ENCODE assay signal across 10 cellular contexts in the genomic region with DNA sequence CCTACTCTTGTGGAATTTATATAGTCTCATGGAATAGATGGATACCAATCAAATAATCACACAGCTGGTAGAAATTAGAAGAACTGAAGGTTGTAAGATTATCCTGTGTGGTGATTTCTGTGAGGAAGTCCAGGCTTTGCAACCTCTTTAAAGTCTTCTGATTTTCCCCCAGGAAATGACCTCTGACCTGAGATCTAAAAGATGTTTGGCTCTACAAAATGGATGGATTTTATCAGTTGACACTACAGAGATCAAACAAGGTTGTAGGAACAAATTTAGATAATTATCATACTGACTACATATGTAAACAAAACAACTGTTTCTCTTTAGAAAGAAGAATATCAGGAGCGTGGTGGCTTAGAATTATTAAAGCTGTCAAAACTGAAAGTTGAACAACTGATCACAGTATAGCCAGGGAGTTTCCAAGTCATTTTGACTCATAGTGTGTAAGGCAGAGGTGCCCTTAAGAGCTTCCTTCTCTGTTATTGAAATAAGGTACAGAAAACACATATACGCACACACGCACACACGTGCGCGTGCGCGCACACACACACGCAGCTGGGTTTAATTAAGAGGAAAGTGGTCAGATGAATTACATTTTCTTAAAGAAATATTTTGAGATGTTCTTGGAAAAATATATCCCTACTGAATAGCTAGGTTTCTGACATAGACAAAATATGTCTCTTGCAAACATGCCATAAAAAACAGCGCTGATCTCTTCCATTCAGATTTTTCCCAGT. TPM values are rescaled to one million over a fixed set of nuclear protein-coding genes. Genes with fewer than 3 reads are reported as not detected.
DNase-seq lines count a peak whose midpoint lies in the region; ATAC-seq, FAIRE-seq and TF ChIP-seq lines count a peak whose summit lies in the region.
"Had no signal": no experiment of that assay in that cellular context is flagged by ENCODE, and none has a peak within 500 bp of the region (broad histone marks: within the 10 kb centered on the region; RNA-seq: fewer than 3 reads in every experiment).

No MANE protein-coding gene starts in this region.

- H3K27ac ChIP-seq in kidney (ENCODE audit: low read depth in 2 of 2, low read length in 2 of 2), result no peak overlapping the region

- ATAC-seq in GM21381 (IDR thresholded peaks at IDR 0.05; ENCODE audit: unreplicated experiment) (peak; percentile 75), HG03135 (IDR thresholded peaks at IDR 0.05; ENCODE audit: unreplicated experiment) (peak; percentile 96)

- FAIRE-seq in kidney (lab: Jason Lieb, UNC), result no peak
- FAIRE-seq: TTC549 had no signal

- no peaks in the 10 kb centered on the region for H3K4me1 ChIP-seq in kidney (ENCODE audit: control insufficient read depth in 1 of 2, insufficient read depth in 1 of 2, low read depth in 1 of 2, low read length in 2 of 2)

- in situ Hi-C loops in GM13977 (cut with MboI; ENCODE audit: low pct_unique_long_range_greater_than_20kb, low sequenced_read_pairs, unreplicated experiment), result no loop called here

- no peak overlapping the region for H3K4me3 ChIP-seq in choroid plexus epithelial cell (ENCODE audit: low read depth, low read length)
- no peak overlapping the region for H3K4me3 ChIP-seq in kidney (ENCODE audit: low read length in 2 of 2)

- DNase-seq in GM13977 (ENCODE audit: low spot score) (peak; percentile 57), choroid plexus epithelial cell (ENCODE audit: low read depth) (peak; percentile 50), cerebellar cortex (ENCODE audit: low spot score) (no peak), NCI-H1930 (lab: John Stamatoyannopoulos, UW) (no peak), midbrain (lab: John Stamatoyannopoulos, UW) (no peak), kidney (no peak)
- DNase-seq: COR-L47 had no signal

- no peaks in the 10 kb centered on the region for H3K36me3 ChIP-seq in kidney (ENCODE audit: control insufficient read depth in 1 of 2, insufficient read depth in 2 of 2, low read length in 2 of 2)

- intact Hi-C loops in kidney (cut with DNase I), result no loop called here

- no peaks in the 10 kb centered on the region for H3K9me3 ChIP-seq in kidney (ENCODE audit: control insufficient read depth in 1 of 2, low read length in 2 of 2)

- no peak overlapping the region for H3K9ac ChIP-seq in kidney (ENCODE audit: low read length in 2 of 2)

- TF ChIP-seq CTCF in GM13977 (IDR thresholded peaks at IDR 0.05; ENCODE audit: extremely low read depth, insufficient read depth, missing control alignments) (no peak), choroid plexus epithelial cell (conservative IDR thresholded peaks at IDR 0.05; ENCODE audit: low read depth, low read length) (no peak), kidney (IDR thresholded peaks at IDR 0.05; ENCODE audit: borderline replicate concordance, extremely low read depth, insufficient read depth) (no peak)

RNA-seq across cellular contexts. Expression of gene PELI1, which starts 35.5 kb away (rescaled TPM):
- 36.9 TPM for total RNA-seq in kidney
- polyA plus RNA-seq in kidney (ENCODE audit: insufficient read depth, low read depth, low replicate concordance), result 4.6 TPM

Comparison
In these comparisons a context has a peak if more than half of its experiments do, and no peak if none do; other contexts are left out.
1. DNase-seq: peak in GM13977 (single experiment) and choroid plexus epithelial cell (single experiment); none in cerebellar cortex (single experiment), NCI-H1930 (0 of 2), midbrain (single experiment) and kidney (single experiment).